8 cellular contexts compared by ENCODE assay signal in genomic region chr11:65713212-65713969, GRCh38. TPM values are rescaled to one million over a fixed set of nuclear protein-coding genes. Genes with fewer than 3 reads are reported as not detected.
DNase-seq lines count a peak whose midpoint lies in the region; ATAC-seq and TF ChIP-seq lines count a peak whose summit lies in the region.

No MANE protein-coding gene starts in this region.

- 90 to 95% (median 93%) methylated on average over 23 to 24 of the region's 24 CpGs for WGBS in stomach, 5 donors

- peak overlapping the region; percentile 95 for H3K4me3 ChIP-seq in iPS-15b (ENCODE audit: low read depth, low read length)
- peak overlapping the region in 3 of 4 donors; percentile 53 to 61 (median 60) for H3K4me3 ChIP-seq in stomach

- H3K27ac Mint-ChIP-seq in activated T-helper 1 cell treated with anti-CD3 and anti-CD28 coated beads, Interleukin-12 subunit alpha, Interleukin-12 subunit beta, Interleukin-2, Interleukin-4 antibody, amounts not matched to agents 30 ng/mL and 10 ng/mL and 1 ng/mL, durations not matched to agents 14 hours and 24 hours and 36 hours, result peak overlapping the region; percentile 29

- no peak for DNase-seq in activated T-cell treated with anti-CD3 and anti-CD28 coated beads, Interleukin-2, amount 50 U/mL, for 4 hours
- no peak for DNase-seq in activated T-cell treated with anti-CD3 and anti-CD28 coated beads, Interleukin-2, amount 50 U/mL, for 1 hour
- DNase-seq in activated T-helper 1 cell treated with anti-CD3 and anti-CD28 coated beads, Interleukin-12 subunit alpha, Interleukin-12 subunit beta, Interleukin-2, Interleukin-4 antibody, amounts not matched to agents 30 ng/mL and 10 ng/mL and 1 ng/mL, durations not matched to agents 14 hours and 24 hours and 36 hours (ENCODE audit: low spot score), result no peak
- DNase-seq in stomach (no peak), NCI-H1930 (lab: John Stamatoyannopoulos, UW) (no peak), EL (no peak)

- H3K36me3 ChIP-seq in iPS-15b (ENCODE audit: control insufficient read depth, insufficient read depth, low read length) (peaks cover 47% of the 10 kb centered on the region), stomach (peaks cover 48 to 56% (median 55%) of the 10 kb centered on the region in 4 donors)

- H3K4me3 Mint-ChIP-seq in activated T-cell treated with anti-CD3 and anti-CD28 coated beads, Interleukin-2, amount 50 U/mL, for 4 hours, result peak overlapping the region; percentile 89
- peak overlapping the region; percentile 96 for H3K4me3 Mint-ChIP-seq in activated T-helper 1 cell treated with anti-CD3 and anti-CD28 coated beads, Interleukin-12 subunit alpha, Interleukin-12 subunit beta, Interleukin-2, Interleukin-4 antibody, amounts not matched to agents 30 ng/mL and 10 ng/mL and 1 ng/mL, durations not matched to agents 14 hours and 24 hours and 36 hours

- H3K9ac ChIP-seq in iPS-15b (ENCODE audit: low read depth, low read length), result no peak overlapping the region

- TF ChIP-seq POLR2A in stomach (IDR thresholded peaks at IDR 0.05), result no peak

- H3K36me3 Mint-ChIP-seq in activated T-cell treated with anti-CD3 and anti-CD28 coated beads, Interleukin-2, amount 50 U/mL, for 4 hours (ENCODE audit: insufficient read depth), result peaks cover 28% of the 10 kb centered on the region
- H3K36me3 Mint-ChIP-seq in activated T-helper 1 cell treated with anti-CD3 and anti-CD28 coated beads, Interleukin-12 subunit alpha, Interleukin-12 subunit beta, Interleukin-2, Interleukin-4 antibody, amounts not matched to agents 30 ng/mL and 10 ng/mL and 1 ng/mL, durations not matched to agents 14 hours and 24 hours and 36 hours (ENCODE audit: low read depth), result peaks cover 35% of the 10 kb centered on the region

- peak overlapping the region in 4 of 5 donors; percentile 98 to 100 (median 99) for H3K27ac ChIP-seq in stomach

- no peaks in the 10 kb centered on the region for H3K4me1 ChIP-seq in iPS-15b (ENCODE audit: control insufficient read depth, insufficient read depth, low read length)
- H3K4me1 ChIP-seq in stomach, result peaks cover 20 to 47% (median 34%) of the 10 kb centered on the region in 4 donors

- no peaks in the 10 kb centered on the region for H3K9me3 Mint-ChIP-seq in activated T-cell treated with anti-CD3 and anti-CD28 coated beads, Interleukin-2, amount 50 U/mL, for 4 hours
- H3K9me3 Mint-ChIP-seq in activated T-helper 1 cell treated with anti-CD3 and anti-CD28 coated beads, Interleukin-12 subunit alpha, Interleukin-12 subunit beta, Interleukin-2, Interleukin-4 antibody, amounts not matched to agents 30 ng/mL and 10 ng/mL and 1 ng/mL, durations not matched to agents 14 hours and 24 hours and 36 hours, result no peaks in the 10 kb centered on the region

- H3K4me1 Mint-ChIP-seq in activated T-cell treated with anti-CD3 and anti-CD28 coated beads, Interleukin-2, amount 50 U/mL, for 4 hours (ENCODE audit: low read depth), result peaks cover 30% of the 10 kb centered on the region
- peaks cover 37% of the 10 kb centered on the region for H3K4me1 Mint-ChIP-seq in activated T-helper 1 cell treated with anti-CD3 and anti-CD28 coated beads, Interleukin-12 subunit alpha, Interleukin-12 subunit beta, Interleukin-2, Interleukin-4 antibody, amounts not matched to agents 30 ng/mL and 10 ng/mL and 1 ng/mL, durations not matched to agents 14 hours and 24 hours and 36 hours (ENCODE audit: low read depth)

- no peak for ATAC-seq in activated T-cell treated with anti-CD3 and anti-CD28 coated beads, Interleukin-2, amount 50 U/mL, for 4 hours
- ATAC-seq in activated CD4-positive, CD25-positive, alpha-beta regulatory T cell treated with anti-CD3 and anti-CD28 coated beads, Interleukin-2, amount 50 U/mL, for 24 hours, result no peak

- TF ChIP-seq CTCF in stomach (IDR thresholded peaks at IDR 0.05), result no peak

- intact Hi-C loops in activated T-helper 1 cell treated with anti-CD3 and anti-CD28 coated beads, Interleukin-12 subunit alpha, Interleukin-12 subunit beta, Interleukin-2, Interleukin-4 antibody, amounts not matched to agents 30 ng/mL and 10 ng/mL and 1 ng/mL, durations not matched to agents 14 hours and 24 hours and 36 hours (cut with micrococcal nuclease), result loop anchor here (2.0 to 5.0 kb wide), 5 partner anchors 75 to 554 kb away; partner anchors contain the start of genes BANF1, EIF1AD, FRMD8 and RAB1B
- intact Hi-C loops in stomach (cut with DNase I; ENCODE audit: low total_unique reads), result loop anchor here (5.0 kb wide), 1 partner anchor 104 kb away; no protein-coding TSS in a partner anchor

- H3K9me3 ChIP-seq in iPS-15b (ENCODE audit: control insufficient read depth, insufficient read depth, low read length) (no peaks in the 10 kb centered on the region), stomach (no peaks in the 10 kb centered on the region)

- H3K27me3 Mint-ChIP-seq in activated T-cell treated with anti-CD3 and anti-CD28 coated beads, Interleukin-2, amount 50 U/mL, for 4 hours (ENCODE audit: low read depth), result no peaks in the 10 kb centered on the region
- no peaks in the 10 kb centered on the region for H3K27me3 Mint-ChIP-seq in activated T-helper 1 cell treated with anti-CD3 and anti-CD28 coated beads, Interleukin-12 subunit alpha, Interleukin-12 subunit beta, Interleukin-2, Interleukin-4 antibody, amounts not matched to agents 30 ng/mL and 10 ng/mL and 1 ng/mL, durations not matched to agents 14 hours and 24 hours and 36 hours (ENCODE audit: insufficient read depth)

- TF ChIP-seq EP300 in stomach (IDR thresholded peaks at IDR 0.05), result no peak

- no peaks in the 10 kb centered on the region for H3K27me3 ChIP-seq in iPS-15b (ENCODE audit: control insufficient read depth, insufficient read depth, low read length)
- H3K27me3 ChIP-seq in stomach, result no peaks in the 10 kb centered on the region

RNA-seq across cellular contexts. Expression of gene KAT5, which starts 1.3 kb away (rescaled TPM):
- 10 to 100 TPM; 81.7 to 96.5 (median 85.1) TPM for total RNA-seq in activated T-cell treated with anti-CD3 and anti-CD28 coated beads, Interleukin-2, amount 50 U/mL, for 4 hours
- total RNA-seq in activated T-helper 1 cell treated with anti-CD3 and anti-CD28 coated beads, Interleukin-12 subunit alpha, Interleukin-12 subunit beta, Interleukin-2, Interleukin-4 antibody, amounts not matched to agents 30 ng/mL and 10 ng/mL and 1 ng/mL, durations not matched to agents 14 hours and 24 hours and 36 hours, result 68.1 and 75.0 TPM in 2 replicates
- 10 to 100 TPM; 13.3 to 99.1 (median 58.7) TPM for total RNA-seq in stomach
- 10 to 100 TPM; 51.5 to 76.8 (median 53.5) TPM for polyA plus RNA-seq in stomach

RNA-seq across cellular contexts. Expression of gene RNASEH2C, which starts 7.2 kb away (rescaled TPM):
- 100 to 1,000 TPM in 2 of 3 donors, 10 to 100 TPM in 1; 95.6 to 122 (median 115) TPM for total RNA-seq in activated T-cell treated with anti-CD3 and anti-CD28 coated beads, Interleukin-2, amount 50 U/mL, for 4 hours
- total RNA-seq in activated T-helper 1 cell treated with anti-CD3 and anti-CD28 coated beads, Interleukin-12 subunit alpha, Interleukin-12 subunit beta, Interleukin-2, Interleukin-4 antibody, amounts not matched to agents 30 ng/mL and 10 ng/mL and 1 ng/mL, durations not matched to agents 14 hours and 24 hours and 36 hours, result 87.6 and 89.0 TPM in 2 replicates
- 100 to 1,000 TPM in 1 of 5 donors, 10 to 100 TPM in 4; 14.1 to 171 (median 49.0) TPM for total RNA-seq in stomach
- 10 to 100 TPM; 69.2 to 86.4 (median 83.9) TPM for polyA plus RNA-seq in stomach

RNA-seq across cellular contexts. Expression of gene RELA, which starts 50.7 kb away (rescaled TPM):
- 100 to 1,000 TPM; 108 to 118 (median 111) TPM for total RNA-seq in activated T-cell treated with anti-CD3 and anti-CD28 coated beads, Interleukin-2, amount 50 U/mL, for 4 hours
- 102 and 104 TPM in 2 replicates for total RNA-seq in activated T-helper 1 cell treated with anti-CD3 and anti-CD28 coated beads, Interleukin-12 subunit alpha, Interleukin-12 subunit beta, Interleukin-2, Interleukin-4 antibody, amounts not matched to agents 30 ng/mL and 10 ng/mL and 1 ng/mL, durations not matched to agents 14 hours and 24 hours and 36 hours
- 10 to 100 TPM; 27.4 to 68.8 (median 54.0) TPM for total RNA-seq in stomach
- polyA plus RNA-seq in stomach, result 10 to 100 TPM; 37.9 to 56.8 (median 39.2) TPM
